21 cellular contexts compared by ENCODE assay signal in genomic region chr6:47579040-47579439, GRCh38.
DNase-seq lines count a peak whose midpoint lies in the region; TF ChIP-seq lines count a peak whose summit lies in the region.
"Had no signal": no experiment of that assay in that cellular context is flagged by ENCODE, and none has a peak within 500 bp of the region (broad histone marks: within the 10 kb centered on the region; RNA-seq: fewer than 3 reads in every experiment).

No MANE protein-coding gene starts in this region.

- H3K4me1 ChIP-seq in HEK293 (ENCODE audit: control insufficient read depth, insufficient read depth, low read length), result no peaks in the 10 kb centered on the region
- no peaks in the 10 kb centered on the region for H3K4me1 ChIP-seq in smooth muscle cell (ENCODE audit: low read depth)
- H3K4me1 ChIP-seq: BE2C had no signal

- no peak overlapping the region for H2AFZ ChIP-seq in smooth muscle cell (ENCODE audit: low read depth)

- H3K4me3 ChIP-seq in HEK293 (ENCODE audit: low read depth, low read length) (no peak overlapping the region), MG63 (no peak overlapping the region), smooth muscle cell (no peak overlapping the region)

- peaks cover 1% of the 10 kb centered on the region for H4K20me1 ChIP-seq in smooth muscle cell (ENCODE audit: low read depth)

- H3K27ac ChIP-seq in HEK293 (ENCODE audit: extremely low read depth, low read depth, low read length) (no peak overlapping the region), smooth muscle cell (ENCODE audit: low read depth) (no peak overlapping the region)

- H3K79me2 ChIP-seq in smooth muscle cell (ENCODE audit: low read depth), result no peaks in the 10 kb centered on the region

- POLR2A ChIA-PET in HEK293 (lab: Yijun Ruan, JAX) (interaction anchor here (0.7 to 0.9 kb wide), 2 partner anchors 101 to 105 kb away, joined by 4 read pairs; no protein-coding TSS in a partner anchor), GM10248 (lab: Yijun Ruan, JAX) (no interaction called here)

- H3K9ac ChIP-seq in smooth muscle cell (ENCODE audit: low read depth), result no peak overlapping the region

- DNase-seq in EL (peak; percentile 2), MG63 (peak; percentile 19), glomerular visceral epithelial cell (ENCODE audit: extremely low spot score) (peak; percentile 17), smooth muscle cell (lab: John Stamatoyannopoulos, UW; ENCODE audit: unreplicated experiment) (no peak), RPMI8226 (no peak), GM10248 (ENCODE audit: extremely low spot score) (no peak)
- DNase-seq: ACHN; BE2C; C1 segment of cervical spinal cord; CD4-positive, CD25-positive, alpha-beta regulatory T cell; CD8-positive, alpha-beta memory T cell; COR-L47; DMS 273 treated with DMSO at 0.1 percent for 48 hours; DMS53; DND-41; GDM1; H9; IMR-90; Karpas-422; KBM-7 had no signal

- TF ChIP-seq CTCF in HEK293 (tag by site-specific recombination; IDR thresholded peaks at IDR 0.05) (no peak), smooth muscle cell (IDR thresholded peaks at IDR 0.05; ENCODE audit: borderline replicate concordance, insufficient read depth, poor library complexity, severe bottlenecking) (no peak), GM10248 (IDR thresholded peaks at IDR 0.05; ENCODE audit: control extremely low read depth, extremely low read depth, low read depth, missing control alignments) (no peak)

- 97% methylated on average over 4 of the region's 4 CpGs for WGBS in smooth muscle cell (ENCODE audit: low lambda C conversion rate)

- no peaks in the 10 kb centered on the region for H3F3A ChIP-seq in smooth muscle cell (ENCODE audit: low read depth)

- H3K27me3 ChIP-seq in MG63 (no peaks in the 10 kb centered on the region), smooth muscle cell (ENCODE audit: low read depth) (no peaks in the 10 kb centered on the region)
- H3K27me3 ChIP-seq: BE2C had no signal

- H3K36me3 ChIP-seq in HEK293 (ENCODE audit: control insufficient read depth in 2 of 2, insufficient read depth in 1 of 2, low read length in 2 of 2), result peaks cover 35 to 47% of the 10 kb centered on the region in 2 experiments
- peaks cover 3% of the 10 kb centered on the region for H3K36me3 ChIP-seq in MG63
- H3K36me3 ChIP-seq in smooth muscle cell (ENCODE audit: low read depth), result peaks cover 20% of the 10 kb centered on the region

- H3K4me2 ChIP-seq in smooth muscle cell, result no peak overlapping the region

- H3K9me3 ChIP-seq in HEK293 (ENCODE audit: control insufficient read depth, insufficient read depth, low read depth, low read length) (no peaks in the 10 kb centered on the region), MG63 (no peaks in the 10 kb centered on the region), smooth muscle cell (replicated peaks; ENCODE audit: low read depth) (no peaks in the 10 kb centered on the region)
- H3K9me3 ChIP-seq: BE2C had no signal

- CTCF ChIA-PET in HEK293 (lab: Yijun Ruan, JAX) (interaction anchor here (0.5 kb wide), 1 partner anchor 34 kb away, joined by 5 read pairs; no protein-coding TSS in a partner anchor), GM10248 (lab: Yijun Ruan, JAX) (no interaction called here)

TF ChIP-seq in HEK293, 187 proteins besides CTCF, POLR2A, EP300 and RAD21:
- no peak for TF ChIP-seq ZFP69B (tag by site-specific recombination; IDR thresholded peaks at IDR 0.05)
- no peak for TF ChIP-seq ELK4 (IDR thresholded peaks at IDR 0.05; ENCODE audit: borderline replicate concordance, low read depth, low read length)
- 0 out of 2 replicates have a peak, but pooled peaks have one; percentile 20 for TF ChIP-seq GLIS1 (tag by site-specific recombination; IDR thresholded peaks at IDR 0.05)
- TF ChIP-seq YY2 (tag by site-specific recombination; IDR thresholded peaks at IDR 0.05), result no peak
- no peak for TF ChIP-seq ZNF148 (tag by site-specific recombination; IDR thresholded peaks at IDR 0.05; ENCODE audit: borderline replicate concordance)
- no peak for TF ChIP-seq ZNF416 (tag by site-specific recombination; IDR thresholded peaks at IDR 0.05)
- peak; percentile 43; the same call in 1 of the 2 replicates for TF ChIP-seq WT1 (tag by site-specific recombination; IDR thresholded peaks at IDR 0.05)
- TF ChIP-seq SP2 (tag by site-specific recombination; IDR thresholded peaks at IDR 0.05), result no peak
- TF ChIP-seq SETDB1 (IDR thresholded peaks at IDR 0.05; ENCODE audit: insufficient read length, low read length), result no peak
- no peak for TF ChIP-seq PRDM10 (tag by site-specific recombination; IDR thresholded peaks at IDR 0.05)
- TF ChIP-seq ZNF837 (tag by site-specific recombination; IDR thresholded peaks at IDR 0.05), result no peak

Comparison
In these comparisons a context has a peak if more than half of its experiments do, and no peak if none do; other contexts are left out.
1. DNase-seq: peak in EL (single experiment), MG63 (single experiment) and glomerular visceral epithelial cell (single experiment); none in smooth muscle cell (single experiment), RPMI8226 (single experiment) and GM10248 (single experiment).